Comparison of ENCODE assay signal across 11 cellular contexts in the genomic region with DNA sequence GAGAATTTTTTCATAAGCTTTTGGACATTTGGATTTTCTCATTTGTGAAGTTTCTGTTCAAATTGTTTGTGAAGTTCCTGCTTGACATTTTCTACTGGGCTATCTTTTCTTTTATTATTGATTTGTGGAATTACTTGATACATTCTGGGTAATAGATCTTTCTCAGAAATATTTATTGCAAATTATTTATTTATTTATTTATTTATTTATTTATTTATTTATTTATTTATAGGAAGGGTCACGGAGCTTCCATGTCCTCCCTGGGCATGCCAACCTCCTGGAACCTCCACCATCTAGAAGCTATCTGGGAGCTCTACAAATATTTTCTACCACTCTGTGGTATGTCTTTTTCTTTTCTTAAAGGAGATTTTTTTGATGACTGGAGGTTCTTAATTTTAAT. TPM values are rescaled to one million over a fixed set of nuclear protein-coding genes. Genes with fewer than 3 reads are reported as not detected.
"Had no signal": no experiment of that assay in that cellular context is flagged by ENCODE, and none has a peak within 500 bp of the region (broad histone marks: within the 10 kb centered on the region; RNA-seq: fewer than 3 reads in every experiment).

No MANE protein-coding gene starts in this region.

- H3K9ac ChIP-seq: KMS-11 had no signal

- H3K4me3 ChIP-seq: K562 had no signal

- FAIRE-seq: HepG2, HTR-8/SVneo, K562 had no signal

- H3K4me2 ChIP-seq: KMS-11 had no signal

- H3K4me3 Mint-ChIP-seq: IgD-negative memory B cell had no signal

- H3K36me3 Mint-ChIP-seq: IgD-negative memory B cell had no signal

- ATAC-seq: HepG2, K562 had no signal

- H3K27ac ChIP-seq: HL-60, KMS-11 had no signal

- H3K27ac Mint-ChIP-seq: IgD-negative memory B cell had no signal

- DNase-seq: IMR-90, KBM-7, KG1 had no signal

RNA-seq across cellular contexts. Expression of a gene that starts 25.7 kb away (rescaled TPM):
- total RNA-seq: HepG2, HT-29, K562 had no signal
- polyA plus RNA-seq: HepG2, IgD-negative memory B cell, K562 had no signal

RNA-seq across cellular contexts. Expression of a gene that starts 46.7 kb away (rescaled TPM):
- total RNA-seq: HepG2, HT-29, HT1080, K562 had no signal
- polyA plus RNA-seq: HepG2, IgD-negative memory B cell, K562 had no signal
